Comparison of ENCODE assay signal across 1 cellular context in genomic region chr2:230321031-230321430, GRCh38.
TF ChIP-seq lines count a peak whose summit lies in the region.

No MANE protein-coding gene starts in this region.

TF ChIP-seq in IMR-90, 13 proteins besides CTCF, POLR2A, EP300 and RAD21:
- no peak for TF ChIP-seq FOS (IDR thresholded peaks at IDR 0.05; ENCODE audit: low read depth, low read length)
- TF ChIP-seq BHLHE40 (IDR thresholded peaks at IDR 0.05; ENCODE audit: low read depth, low read length): no peak
- no peak for TF ChIP-seq MAFK (IDR thresholded peaks at IDR 0.05; ENCODE audit: low read depth, low read length)
- no peak for TF ChIP-seq CEBPB (IDR thresholded peaks at IDR 0.05; ENCODE audit: low read depth, low read length)
- TF ChIP-seq MXI1 (IDR thresholded peaks at IDR 0.05; ENCODE audit: borderline replicate concordance, low read depth, low read length): no peak
- no peak for TF ChIP-seq RFX5 (IDR thresholded peaks at IDR 0.05; ENCODE audit: low read depth, low read length)
- TF ChIP-seq ELK1 (IDR thresholded peaks at IDR 0.05; ENCODE audit: borderline replicate concordance, low read depth, low read length): no peak
